8 cellular contexts compared by ENCODE assay signal in genomic region chr2:202317080-202317859, GRCh38. TPM values are rescaled to one million over a fixed set of nuclear protein-coding genes. Genes with fewer than 3 reads are reported as not detected.
DNase-seq lines count a peak whose midpoint lies in the region; ATAC-seq, FAIRE-seq and TF ChIP-seq lines count a peak whose summit lies in the region.

No MANE protein-coding gene starts in this region.

- TF ChIP-seq POLR2A in H54 (IDR thresholded peaks at IDR 0.05; ENCODE audit: low read depth, low read length) = no peak

- no peaks in the 10 kb centered on the region for H3K36me3 Mint-ChIP-seq in neural progenitor cell

- H3F3A ChIP-seq in neural progenitor cell (ENCODE audit: low read depth) = no peaks in the 10 kb centered on the region

- FAIRE-seq in H54 (lab: Jason Lieb, UNC) = peak; percentile 82

- no peak overlapping the region for H2AFZ ChIP-seq in neural progenitor cell (replicated peaks)

- H3K4me2 ChIP-seq in skeletal muscle satellite cell (ENCODE audit: low read length) (peak overlapping the region; percentile 31), neural progenitor cell (no peak overlapping the region)

- DNase-seq in H54 (ENCODE audit: insufficient read length, low spot score) (peak; percentile 49), SW480 (ENCODE audit: low spot score) (peak; percentile 61), left cardiac atrium (peak; percentile 68), GM13976 (ENCODE audit: low spot score) (no peak), NCI-H128 (lab: John Stamatoyannopoulos, UW; ENCODE audit: unreplicated experiment) (no peak), neural progenitor cell (ENCODE audit: low spot score) (no peak)
- no peak for DNase-seq in activated effector memory CD4-positive, alpha-beta T cell treated with Interleukin-2 at 50 U/mL for 16 hours

- no peaks in the 10 kb centered on the region for H3K79me2 ChIP-seq in neural progenitor cell (ENCODE audit: low read depth)

- H3K27ac Mint-ChIP-seq in neural progenitor cell = no peak overlapping the region

- H3K9me3 ChIP-seq in skeletal muscle satellite cell (replicated peaks; ENCODE audit: low read length) (no peaks in the 10 kb centered on the region), neural progenitor cell (ENCODE audit: low read depth) (no peaks in the 10 kb centered on the region)

- no peak overlapping the region for H3K27ac ChIP-seq in neural progenitor cell

- no peaks in the 10 kb centered on the region for H3K4me1 Mint-ChIP-seq in neural progenitor cell

- no peak overlapping the region for H3K4me3 Mint-ChIP-seq in neural progenitor cell

- H4K20me1 ChIP-seq in neural progenitor cell (ENCODE audit: low read depth) = no peaks in the 10 kb centered on the region

- H3K27me3 ChIP-seq in skeletal muscle satellite cell (ENCODE audit: control insufficient read depth, insufficient read depth, low read length) (no peaks in the 10 kb centered on the region), neural progenitor cell (no peaks in the 10 kb centered on the region)

- H3K36me3 ChIP-seq in skeletal muscle satellite cell (ENCODE audit: insufficient read depth, low read length) (peaks cover 3% of the 10 kb centered on the region), neural progenitor cell (no peaks in the 10 kb centered on the region)

- intact Hi-C loops in left cardiac atrium (cut with DNase I) = no loop called here

- no peak for TF ChIP-seq CTCF in GM13976 (IDR thresholded peaks at IDR 0.05; ENCODE audit: borderline replicate concordance, control extremely low read depth, extremely low read depth, insufficient read depth, missing control alignments)
- TF ChIP-seq CTCF in neural progenitor cell (IDR thresholded peaks at IDR 0.05) = no peak

- H3K4me3 ChIP-seq in skeletal muscle satellite cell (ENCODE audit: low read length) (no peak overlapping the region), neural progenitor cell (no peak overlapping the region)

- H3K9ac ChIP-seq in skeletal muscle satellite cell (ENCODE audit: low read depth, low read length) (no peak overlapping the region), neural progenitor cell (no peak overlapping the region)

- in situ Hi-C loops in GM13976 (cut with MboI; ENCODE audit: low sequenced_read_pairs, unreplicated experiment) = no loop called here

- peak; percentile 86 to 90 for ATAC-seq in left cardiac atrium

- no peaks in the 10 kb centered on the region for H3K9me3 Mint-ChIP-seq in neural progenitor cell

- H3K4me1 ChIP-seq in skeletal muscle satellite cell (ENCODE audit: control insufficient read depth, insufficient read depth, low read length) (peaks cover 12% of the 10 kb centered on the region), neural progenitor cell (no peaks in the 10 kb centered on the region)

- peaks cover 3% of the 10 kb centered on the region for H3K27me3 Mint-ChIP-seq in neural progenitor cell (ENCODE audit: insufficient read depth, low read depth)

RNA-seq across cellular contexts. Expression of gene NOP58, which starts 51.7 kb away (rescaled TPM):
- total RNA-seq in left cardiac atrium (10 to 100 TPM; 24.2 to 33.4 TPM), neural progenitor cell (ENCODE audit: low replicate concordance) (99.4 and 112 TPM in 2 replicates)
- total RNA-seq in skeletal muscle satellite cell (2012; rRNA removed) = 93.7 and 122 TPM in 2 replicates

RNA-seq across cellular contexts. Expression of gene BMPR2, which starts 58.9 kb away (rescaled TPM):
- total RNA-seq in left cardiac atrium (10 to 100 TPM; 46.7 to 65.8 TPM), neural progenitor cell (ENCODE audit: low replicate concordance) (9.8 and 11.8 TPM in 2 replicates)
- total RNA-seq in skeletal muscle satellite cell (2012; rRNA removed) = 15.0 and 16.6 TPM in 2 replicates

Comparison
In these comparisons a context has a peak if more than half of its experiments do, and no peak if none do; other contexts are left out.
1. DNase-seq: peak in H54 (single experiment), SW480 (single experiment) and left cardiac atrium (single experiment); none in GM13976 (single experiment), activated effector memory CD4-positive, alpha-beta T cell treated with Interleukin-2 at 50 U/mL for 16 hours (single experiment), NCI-H128 (single experiment) and neural progenitor cell (single experiment).